In genomic region chr20:36237477-36237876, GRCh38 we compare ENCODE assay signal across 1 cellular context.
TF ChIP-seq lines count a peak whose summit lies in the region.

No MANE protein-coding gene starts in this region.

TF ChIP-seq in GM12878, 131 proteins besides CTCF, POLR2A, EP300 and RAD21:
- TF ChIP-seq, protein P1, sequence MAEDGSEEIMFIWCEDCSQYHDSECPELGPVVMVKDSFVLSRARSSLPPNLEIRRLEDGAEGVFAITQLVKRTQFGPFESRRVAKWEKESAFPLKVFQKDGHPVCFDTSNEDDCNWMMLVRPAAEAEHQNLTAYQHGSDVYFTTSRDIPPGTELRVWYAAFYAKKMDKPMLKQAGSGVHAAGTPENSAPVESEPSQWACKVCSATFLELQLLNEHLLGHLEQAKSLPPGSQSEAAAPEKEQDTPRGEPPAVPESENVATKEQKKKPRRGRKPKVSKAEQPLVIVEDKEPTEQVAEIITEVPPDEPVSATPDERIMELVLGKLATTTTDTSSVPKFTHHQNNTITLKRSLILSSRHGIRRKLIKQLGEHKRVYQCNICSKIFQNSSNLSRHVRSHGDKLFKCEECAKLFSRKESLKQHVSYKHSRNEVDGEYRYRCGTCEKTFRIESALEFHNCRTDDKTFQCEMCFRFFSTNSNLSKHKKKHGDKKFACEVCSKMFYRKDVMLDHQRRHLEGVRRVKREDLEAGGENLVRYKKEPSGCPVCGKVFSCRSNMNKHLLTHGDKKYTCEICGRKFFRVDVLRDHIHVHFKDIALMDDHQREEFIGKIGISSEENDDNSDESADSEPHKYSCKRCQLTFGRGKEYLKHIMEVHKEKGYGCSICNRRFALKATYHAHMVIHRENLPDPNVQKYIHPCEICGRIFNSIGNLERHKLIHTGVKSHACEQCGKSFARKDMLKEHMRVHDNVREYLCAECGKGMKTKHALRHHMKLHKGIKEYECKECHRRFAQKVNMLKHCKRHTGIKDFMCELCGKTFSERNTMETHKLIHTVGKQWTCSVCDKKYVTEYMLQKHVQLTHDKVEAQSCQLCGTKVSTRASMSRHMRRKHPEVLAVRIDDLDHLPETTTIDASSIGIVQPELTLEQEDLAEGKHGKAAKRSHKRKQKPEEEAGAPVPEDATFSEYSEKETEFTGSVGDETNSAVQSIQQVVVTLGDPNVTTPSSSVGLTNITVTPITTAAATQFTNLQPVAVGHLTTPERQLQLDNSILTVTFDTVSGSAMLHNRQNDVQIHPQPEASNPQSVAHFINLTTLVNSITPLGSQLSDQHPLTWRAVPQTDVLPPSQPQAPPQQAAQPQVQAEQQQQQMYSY (CRISPR knock-in tag; IDR thresholded peaks at IDR 0.05): no peak
- no peak for TF ChIP-seq BRCA1 (IDR thresholded peaks at IDR 0.05; ENCODE audit: low read depth, low read length)
- TF ChIP-seq ZSCAN29 (IDR thresholded peaks at IDR 0.05): no peak
- TF ChIP-seq, protein P2, sequence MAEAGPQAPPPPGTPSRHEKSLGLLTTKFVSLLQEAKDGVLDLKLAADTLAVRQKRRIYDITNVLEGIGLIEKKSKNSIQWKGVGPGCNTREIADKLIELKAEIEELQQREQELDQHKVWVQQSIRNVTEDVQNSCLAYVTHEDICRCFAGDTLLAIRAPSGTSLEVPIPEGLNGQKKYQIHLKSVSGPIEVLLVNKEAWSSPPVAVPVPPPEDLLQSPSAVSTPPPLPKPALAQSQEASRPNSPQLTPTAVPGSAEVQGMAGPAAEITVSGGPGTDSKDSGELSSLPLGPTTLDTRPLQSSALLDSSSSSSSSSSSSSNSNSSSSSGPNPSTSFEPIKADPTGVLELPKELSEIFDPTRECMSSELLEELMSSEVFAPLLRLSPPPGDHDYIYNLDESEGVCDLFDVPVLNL (IDR thresholded peaks at IDR 0.05; ENCODE audit: low read depth, low read length): no peak
- TF ChIP-seq ZNF622 (IDR thresholded peaks at IDR 0.05): no peak
- no peak for TF ChIP-seq POLR2AphosphoS2 (IDR thresholded peaks at IDR 0.05; ENCODE audit: low read depth, low read length)
- no peak for TF ChIP-seq PBX3 (IDR thresholded peaks at IDR 0.05; ENCODE audit: insufficient replicate concordance, low read depth, low read length)
- TF ChIP-seq, protein P3, sequence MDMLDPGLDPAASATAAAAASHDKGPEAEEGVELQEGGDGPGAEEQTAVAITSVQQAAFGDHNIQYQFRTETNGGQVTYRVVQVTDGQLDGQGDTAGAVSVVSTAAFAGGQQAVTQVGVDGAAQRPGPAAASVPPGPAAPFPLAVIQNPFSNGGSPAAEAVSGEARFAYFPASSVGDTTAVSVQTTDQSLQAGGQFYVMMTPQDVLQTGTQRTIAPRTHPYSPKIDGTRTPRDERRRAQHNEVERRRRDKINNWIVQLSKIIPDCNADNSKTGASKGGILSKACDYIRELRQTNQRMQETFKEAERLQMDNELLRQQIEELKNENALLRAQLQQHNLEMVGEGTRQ (IDR thresholded peaks at IDR 0.05; ENCODE audit: borderline replicate concordance, low read depth, low read length): no peak
- no peak for TF ChIP-seq RELA (IDR thresholded peaks at IDR 0.05; ENCODE audit: borderline replicate concordance, partially characterized antibody)
